ENCODE assay signal across 13 cellular contexts in the genomic region with DNA sequence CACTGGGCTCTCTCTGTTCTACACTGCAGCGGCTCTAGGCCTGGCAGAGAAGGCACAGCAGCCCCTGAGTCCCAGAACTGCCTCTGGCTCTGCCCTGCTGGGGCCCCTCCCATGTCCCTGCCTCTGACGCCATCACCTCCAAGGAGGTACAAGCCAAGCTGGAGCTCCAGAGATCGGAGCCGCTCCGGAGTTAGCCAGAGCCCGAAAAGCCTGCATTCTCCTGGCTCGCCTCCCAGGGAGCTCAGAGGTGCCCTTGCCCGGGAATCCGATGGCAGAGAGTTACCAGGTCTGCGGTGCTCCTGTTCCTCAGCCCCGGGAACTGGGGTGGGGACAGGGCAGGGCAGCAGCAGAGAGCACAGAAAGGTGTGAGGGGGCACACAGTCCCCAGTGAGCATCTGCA. TPM values are rescaled to one million over a fixed set of nuclear protein-coding genes. Genes with fewer than 3 reads are reported as not detected.
A peak's percentile ranks its signal among the peaks of the same experiment; 100 is the strongest.
DNase-seq lines count a peak whose midpoint lies in the region; ATAC-seq and TF ChIP-seq lines count a peak whose summit lies in the region.
"Not testable (repeated sequence)": the region's sequence is repeated elsewhere in the genome, so short reads cannot be mapped to it uniquely, and the experiment has no call there.
"Had no signal": no experiment of that assay in that cellular context is flagged by ENCODE, and none has a peak within 500 bp of the region (broad histone marks: within the 10 kb centered on the region; RNA-seq: fewer than 3 reads in every experiment).

No MANE protein-coding gene starts in this region.

- TF ChIP-seq CTCF in RWPE2 (IDR thresholded peaks at IDR 0.05; ENCODE audit: poor library complexity, severe bottlenecking); chondrocyte (IDR thresholded peaks at IDR 0.05); heart left ventricle (IDR thresholded peaks at IDR 0.05); gastrocnemius medialis (IDR thresholded peaks at IDR 0.05 in 4 of 5, conservative IDR thresholded peaks at IDR 0.05 in 1 of 5): not testable (repeated sequence)

- H3K27me3 Mint-ChIP-seq in activated naive CD4-positive, alpha-beta T cell treated with anti-CD3 and anti-CD28 coated beads, Interleukin-2, amount 10 ng/mL, durations not matched to agents 7 days and 5 days; chondrocyte (ENCODE audit: low read depth): not testable (repeated sequence)

- H3K36me3 Mint-ChIP-seq in activated naive CD4-positive, alpha-beta T cell treated with anti-CD3 and anti-CD28 coated beads, Interleukin-2, amount 10 ng/mL, durations not matched to agents 7 days and 5 days; chondrocyte (ENCODE audit: low read depth): not testable (repeated sequence)

- H3K36me3 ChIP-seq in RWPE2 (ENCODE audit: low read depth); gastrocnemius medialis: not testable (repeated sequence)
- H3K36me3 ChIP-seq in heart left ventricle, result peaks cover 0 to 13% (median 0%) of the 10 kb centered on the region in 9 donors

- not testable (repeated sequence) for H3K4me3 ChIP-seq in RWPE2 (ENCODE audit: severe bottlenecking); heart left ventricle; gastrocnemius medialis

- H3K9me3 Mint-ChIP-seq in activated naive CD4-positive, alpha-beta T cell treated with anti-CD3 and anti-CD28 coated beads, Interleukin-2, amount 10 ng/mL, durations not matched to agents 7 days and 5 days; chondrocyte (ENCODE audit: low read depth): not testable (repeated sequence)

- not testable (repeated sequence) for H3K27ac ChIP-seq in RWPE2 (ENCODE audit: poor library complexity, severe bottlenecking); heart left ventricle; gastrocnemius medialis

- in situ Hi-C loops in gastrocnemius medialis (cut with MboI; ENCODE audit: low sequenced_read_pairs in 4 of 4), result not testable (repeated sequence)

- not testable (repeated sequence) for TF ChIP-seq POLR2A in heart left ventricle (IDR thresholded peaks at IDR 0.05); gastrocnemius medialis (IDR thresholded peaks at IDR 0.05)

- intact Hi-C loops in heart left ventricle (cut with DNase I), result loop anchor here in 3 of 10 donors (5.0 to 10.0 kb wide), 3 partner anchors 103 to 191 kb away; a partner anchor contains a TSS
- intact Hi-C loops in gastrocnemius medialis (cut with DNase I; ENCODE audit: low total_unique reads), result not testable (repeated sequence)

- H3K4me3 Mint-ChIP-seq in activated naive CD4-positive, alpha-beta T cell treated with anti-CD3 and anti-CD28 coated beads, Interleukin-2, amount 10 ng/mL, durations not matched to agents 7 days and 5 days; chondrocyte (ENCODE audit: unreplicated experiment): not testable (repeated sequence)

- not testable (repeated sequence) for H3K9me3 ChIP-seq in RWPE2 (ENCODE audit: severe bottlenecking); heart left ventricle; gastrocnemius medialis

- H3K4me1 ChIP-seq in RWPE2 (ENCODE audit: insufficient read depth, poor library complexity, severe bottlenecking); heart left ventricle; gastrocnemius medialis: not testable (repeated sequence)

- not testable (repeated sequence) for ATAC-seq in RWPE2 (ENCODE audit: low read depth)
- peak; percentile 51 to 81 (median 67) for ATAC-seq in heart left ventricle
- ATAC-seq in gastrocnemius medialis, result peak; percentile 28 to 60

- 56 to 79% (median 67%) methylated on average over 6 to 11 of the region's 11 CpGs for WGBS in heart left ventricle, 4 donors

- DNase-seq in RWPE2 (ENCODE audit: low spot score), result peak; percentile 30
- DNase-seq in activated CD8-positive, alpha-beta memory T cell treated with anti-CD3 and anti-CD28 coated beads for 24 hours, result peak; percentile 24
- DNase-seq in activated naive CD4-positive, alpha-beta T cell treated with anti-CD3 and anti-CD28 coated beads, Interleukin-2, amount 10 ng/mL, durations not matched to agents 7 days and 5 days, result peak; percentile 6
- DNase-seq in chondrocyte (ENCODE audit: low spot score), result peak; percentile 22
- peak in 4 of 5 donors; percentile 39 to 78 (median 69) for DNase-seq in heart left ventricle
- peak; percentile 21 for DNase-seq in islet precursor cell
- DNase-seq in mesenteric fat pad (ENCODE audit: low spot score), result peak; percentile 41
- peak in 1 of 2 donors; percentile 42 for DNase-seq in gastrocnemius medialis

- H3K27ac Mint-ChIP-seq in activated naive CD4-positive, alpha-beta T cell treated with anti-CD3 and anti-CD28 coated beads, Interleukin-2, amount 10 ng/mL, durations not matched to agents 7 days and 5 days; chondrocyte (ENCODE audit: unreplicated experiment): not testable (repeated sequence)

- not testable (repeated sequence) for H3K4me1 Mint-ChIP-seq in activated naive CD4-positive, alpha-beta T cell treated with anti-CD3 and anti-CD28 coated beads, Interleukin-2, amount 10 ng/mL, durations not matched to agents 7 days and 5 days; chondrocyte (ENCODE audit: low read depth)

- H3K27me3 ChIP-seq in RWPE2 (ENCODE audit: insufficient read depth, poor library complexity, severe bottlenecking); heart left ventricle; gastrocnemius medialis: not testable (repeated sequence)

- CTCF ChIA-PET in activated naive CD4-positive, alpha-beta T cell treated with anti-CD3 and anti-CD28 coated beads, Interleukin-2, amount 10 ng/mL, durations not matched to agents 7 days and 5 days (lab: Charles Lee), result not testable (repeated sequence)

RNA-seq across cellular contexts. Expression of a gene that starts 46.9 kb away (rescaled TPM):
- total RNA-seq in chondrocyte (not detected in 3 replicates), heart left ventricle (not detected), mesenteric fat pad (not detected), gastrocnemius medialis (not detected)
- polyA plus RNA-seq in heart left ventricle, result not detected
- total RNA-seq: A673; Calu3; CD8-positive, alpha-beta T cell had no signal
- polyA plus RNA-seq: AG04450, GM23338 had no signal
